25 cellular contexts compared by ENCODE assay signal in genomic region chr18:44153976-44154375, GRCh38.
DNase-seq lines count a peak whose midpoint lies in the region; ATAC-seq and TF ChIP-seq lines count a peak whose summit lies in the region.
"Had no signal": no experiment of that assay in that cellular context is flagged by ENCODE, and none has a peak within 500 bp of the region (broad histone marks: within the 10 kb centered on the region; RNA-seq: fewer than 3 reads in every experiment).

No MANE protein-coding gene starts in this region.

- no peaks in the 10 kb centered on the region for H3F3A ChIP-seq in PC-3 (ENCODE audit: low read length, unreplicated experiment)

- no peak overlapping the region for H3K9ac ChIP-seq in PC-3 (ENCODE audit: low read length)
- H3K9ac ChIP-seq: BLaER1 treated with 17β-estradiol and CSF1 and Interleukin-3, amounts not matched to agents 10 nM and 100 nM had no signal

- H3K36me3 ChIP-seq in PC-3 (ENCODE audit: low read depth, low read length), result no peaks in the 10 kb centered on the region
- H3K36me3 ChIP-seq: BLaER1 treated with 17β-estradiol and CSF1 and Interleukin-3, amounts not matched to agents 10 nM and 100 nM had no signal

- H3K27me3 ChIP-seq in PC-3 (ENCODE audit: low read length), result no peaks in the 10 kb centered on the region
- H3K27me3 ChIP-seq: BLaER1 treated with 17β-estradiol and CSF1 and Interleukin-3, amounts not matched to agents 10 nM and 100 nM had no signal

- no TSS peak for BruUV-seq in Calu3 (replicated peaks; lab: Mats Ljungman, UMichigan)
- BruUV-seq in PC-3 (replicated peaks; lab: Mats Ljungman, UMichigan), result no TSS peak

- POLR2A ChIA-PET in PC-3 (lab: Charles Lee; ENCODE audit: unreplicated experiment), result no interaction called here

- H3K4me1 ChIP-seq in PC-3 (ENCODE audit: insufficient read depth, low read length), result peaks cover 10% of the 10 kb centered on the region
- H3K4me1 ChIP-seq: A549; BLaER1 treated with 17β-estradiol and CSF1 and Interleukin-3, amounts not matched to agents 10 nM and 100 nM; Caco-2 had no signal

- ATAC-seq in PC-3 (no peak), HG02852 (IDR thresholded peaks at IDR 0.05; ENCODE audit: unreplicated experiment) (no peak)
- no peak for ATAC-seq in stimulated activated naive B cell treated with anti-CD40 and anti-IgM and Interleukin-4, amounts not matched to agents 10 μg/mL and 1 μg/mL and 100 μg/mL, for 72 hours (replicated peaks)
- ATAC-seq: A549; CD8-positive, alpha-beta T cell; GM12878 had no signal

- intact Hi-C loops in Calu3 (cut with micrococcal nuclease; ENCODE audit: unreplicated experiment), result no loop called here
- intact Hi-C loops in PC-3 (cut with micrococcal nuclease), result no loop called here

- H3K27me3 Mint-ChIP-seq in Calu3 (ENCODE audit: unreplicated experiment), result no peaks in the 10 kb centered on the region
- no peaks in the 10 kb centered on the region for H3K27me3 Mint-ChIP-seq in stimulated activated naive B cell treated with anti-CD40 and anti-IgM and Interleukin-4, amounts not matched to agents 10 μg/mL and 1 μg/mL and 100 μg/mL, for 72 hours
- H3K27me3 Mint-ChIP-seq: B cell; CD4-positive, alpha-beta T cell had no signal

- H3K9me3 ChIP-seq in PC-3 (ENCODE audit: low read length), result no peaks in the 10 kb centered on the region
- H3K9me3 ChIP-seq: A549; BLaER1 treated with 17β-estradiol and CSF1 and Interleukin-3, amounts not matched to agents 10 nM and 100 nM; Caco-2 had no signal

- H3K9me3 Mint-ChIP-seq in Calu3 (ENCODE audit: low read depth, unreplicated experiment), result peaks cover 3% of the 10 kb centered on the region
- H3K9me3 Mint-ChIP-seq in stimulated activated naive B cell treated with anti-CD40 and anti-IgM and Interleukin-4, amounts not matched to agents 10 μg/mL and 1 μg/mL and 100 μg/mL, for 72 hours, result no peaks in the 10 kb centered on the region
- H3K9me3 Mint-ChIP-seq: CD4-positive, alpha-beta T cell; CD8-positive, alpha-beta T cell had no signal

- H3K36me3 Mint-ChIP-seq in Calu3 (ENCODE audit: insufficient read depth, unreplicated experiment), result no peaks in the 10 kb centered on the region
- H3K36me3 Mint-ChIP-seq in stimulated activated naive B cell treated with anti-CD40 and anti-IgM and Interleukin-4, amounts not matched to agents 10 μg/mL and 1 μg/mL and 100 μg/mL, for 72 hours, result no peaks in the 10 kb centered on the region
- H3K36me3 Mint-ChIP-seq: CD8-positive, alpha-beta T cell had no signal

- no peak overlapping the region for H3K4me3 Mint-ChIP-seq in Calu3 (ENCODE audit: low read depth, unreplicated experiment)
- H3K4me3 Mint-ChIP-seq in stimulated activated naive B cell treated with anti-CD40 and anti-IgM and Interleukin-4, amounts not matched to agents 10 μg/mL and 1 μg/mL and 100 μg/mL, for 72 hours, result no peak overlapping the region
- H3K4me3 Mint-ChIP-seq: B cell; CD4-positive, alpha-beta T cell; CD8-positive, alpha-beta T cell had no signal

- H3K79me2 ChIP-seq in PC-3 (ENCODE audit: low read length), result no peaks in the 10 kb centered on the region

- H4K20me1 ChIP-seq in PC-3 (ENCODE audit: low read length), result no peaks in the 10 kb centered on the region
- H4K20me1 ChIP-seq: BLaER1 treated with 17β-estradiol and CSF1 and Interleukin-3, amounts not matched to agents 10 nM and 100 nM had no signal

- no peak overlapping the region for H3K4me2 ChIP-seq in PC-3 (ENCODE audit: low read length)
- H3K4me2 ChIP-seq: A549; BLaER1 treated with 17β-estradiol and CSF1 and Interleukin-3, amounts not matched to agents 10 nM and 100 nM had no signal

- H3K9me2 ChIP-seq in PC-3 (replicated peaks; ENCODE audit: low read length), result no peaks in the 10 kb centered on the region

- H3K4me1 Mint-ChIP-seq in Calu3 (ENCODE audit: low read depth, unreplicated experiment), result peaks cover 30% of the 10 kb centered on the region
- H3K4me1 Mint-ChIP-seq in stimulated activated naive B cell treated with anti-CD40 and anti-IgM and Interleukin-4, amounts not matched to agents 10 μg/mL and 1 μg/mL and 100 μg/mL, for 72 hours, result no peaks in the 10 kb centered on the region
- H3K4me1 Mint-ChIP-seq: B cell had no signal

- H2AFZ ChIP-seq in PC-3 (ENCODE audit: low read length), result no peak overlapping the region

- peak; percentile 11 for DNase-seq in Calu3
- peak; percentile 20 for DNase-seq in PC-3
- DNase-seq in epithelial cell of esophagus (ENCODE audit: low read depth), result peak; percentile 54
- no peak for DNase-seq in stimulated activated naive B cell treated with anti-CD40 and anti-IgM and Interleukin-4, amounts not matched to agents 10 μg/mL and 1 μg/mL and 100 μg/mL, for 72 hours
- no peak for DNase-seq in HPDE6-E6E7 (ENCODE audit: extremely low spot score)
- no peak for DNase-seq in NCI-H1694 treated with DMSO at 0.1 percent for 48 hours (lab: John Stamatoyannopoulos, UW)
- DNase-seq: AML-193; Caco-2; CD4-positive, alpha-beta T cell; CD8-positive, alpha-beta T cell; DMS 273 treated with DMSO at 0.1 percent for 48 hours; DMS153; DMS53; DMS79; DND-41; EL; GDM1 had no signal

- CTCF ChIA-PET in Calu3 (lab: Charles Lee), result interaction anchor here (0.7 to 1.4 kb wide), 3 partner anchors 11 to 1577 kb away, joined by 3 to 6 read pairs (median 4); no protein-coding TSS in a partner anchor
- CTCF ChIA-PET in PC-3 (lab: Charles Lee), result no interaction called here

- H3K27ac Mint-ChIP-seq in Calu3 (ENCODE audit: unreplicated experiment), result no peak overlapping the region
- H3K27ac Mint-ChIP-seq in stimulated activated naive B cell treated with anti-CD40 and anti-IgM and Interleukin-4, amounts not matched to agents 10 μg/mL and 1 μg/mL and 100 μg/mL, for 72 hours, result no peak overlapping the region
- H3K27ac Mint-ChIP-seq: B cell; CD4-positive, alpha-beta T cell; CD8-positive, alpha-beta T cell had no signal

- no peak for TF ChIP-seq CTCF in Calu3 (IDR thresholded peaks at IDR 0.05; ENCODE audit: unreplicated experiment)
- TF ChIP-seq CTCF in PC-3 (conservative IDR thresholded peaks at IDR 0.05; ENCODE audit: low read depth, low read length), result no peak
- no peak for TF ChIP-seq CTCF in VCaP (conservative IDR thresholded peaks at IDR 0.05)
- TF ChIP-seq CTCF in epithelial cell of esophagus (IDR thresholded peaks at IDR 0.05; ENCODE audit: insufficient read depth, low read depth, low read length, missing control alignments), result no peak

- no peak overlapping the region for H3K27ac ChIP-seq in PC-3 (ENCODE audit: low read length)
- H3K27ac ChIP-seq in VCaP, result peak overlapping the region; percentile 53
- H3K27ac ChIP-seq: 22Rv1; A549; BLaER1 treated with 17β-estradiol and CSF1 and Interleukin-3, amounts not matched to agents 10 nM and 100 nM; C4-2B had no signal

- H3K4me3 ChIP-seq in PC-3 (ENCODE audit: low read length), result no peak overlapping the region
- H3K4me3 ChIP-seq in epithelial cell of esophagus (ENCODE audit: low read length), result no peak overlapping the region
- H3K4me3 ChIP-seq: A549; BLaER1 treated with 17β-estradiol and CSF1 and Interleukin-3, amounts not matched to agents 10 nM and 100 nM; GM12878 had no signal

Comparison
In these comparisons a context has a peak if more than half of its experiments do, and no peak if none do; other contexts are left out.
1. DNase-seq: peak in Calu3 (single experiment), PC-3 (single experiment) and epithelial cell of esophagus (single experiment); none in stimulated activated naive B cell treated with anti-CD40 and anti-IgM and Interleukin-4, amounts not matched to agents 10 μg/mL and 1 μg/mL and 100 μg/mL, for 72 hours (single experiment), HPDE6-E6E7 (single experiment) and NCI-H1694 treated with DMSO at 0.1 percent for 48 hours (single experiment).